ENCODE assay signal across 8 cellular contexts in genomic region chr4:36310793-36311192, GRCh38. TPM values are rescaled to one million over a fixed set of nuclear protein-coding genes. Genes with fewer than 3 reads are reported as not detected.
DNase-seq lines count a peak whose midpoint lies in the region; ATAC-seq, FAIRE-seq and TF ChIP-seq lines count a peak whose summit lies in the region.

No MANE protein-coding gene starts in this region.

- ATAC-seq in GM21515 (IDR thresholded peaks at IDR 0.05; ENCODE audit: unreplicated experiment), result peak; percentile 81
- peak; percentile 35 for ATAC-seq in esophagus mucosa

- POLR2A ChIA-PET in PC-9 (lab: Charles Lee; ENCODE audit: unreplicated experiment), result no interaction called here

- H3K27me3 ChIP-seq in PC-9 (ENCODE audit: insufficient read depth, low read depth), result no peaks in the 10 kb centered on the region

- CTCF ChIA-PET in PC-9 (lab: Charles Lee), result no interaction called here

- no peaks in the 10 kb centered on the region for H4K20me1 ChIP-seq in PC-9 (ENCODE audit: insufficient read depth)

- H3F3A ChIP-seq in PC-9 (ENCODE audit: insufficient read depth, low read depth), result no peaks in the 10 kb centered on the region

- DNase-seq in COLO668 (lab: John Stamatoyannopoulos, UW; ENCODE audit: unreplicated experiment) (peak; percentile 13), DMS53 treated with DMSO at 0.1 percent for 48 hours (lab: John Stamatoyannopoulos, UW; ENCODE audit: unreplicated experiment) (no peak), kidney (no peak), PC-9 (no peak)
- no peak for DNase-seq in stimulated activated CD4-positive, alpha-beta T cell treated with anti-CD3 and anti-CD28 coated beads, Interleukin-4, amount 100 ng/mL, for 1 hour

- no peaks in the 10 kb centered on the region for H3K79me2 ChIP-seq in PC-9 (ENCODE audit: low read depth)

- no peak overlapping the region for H2AFZ ChIP-seq in PC-9

- no peak overlapping the region for H3K4me3 ChIP-seq in kidney (ENCODE audit: low read length in 2 of 2)
- H3K4me3 ChIP-seq in PC-9, result no peak overlapping the region

- no peaks in the 10 kb centered on the region; the same call in 1 of the 2 replicates for H3K9me2 ChIP-seq in PC-9 (ENCODE audit: insufficient read depth)

- H3K4me1 ChIP-seq in kidney (ENCODE audit: control insufficient read depth in 1 of 2, insufficient read depth in 1 of 2, low read depth in 1 of 2, low read length in 2 of 2) (no peaks in the 10 kb centered on the region), PC-9 (replicated peaks; ENCODE audit: insufficient read depth) (no peaks in the 10 kb centered on the region)

- intact Hi-C loops in kidney (cut with DNase I) (no loop called here), PC-9 (cut with micrococcal nuclease; ENCODE audit: unreplicated experiment) (no loop called here)

- no TSS peak for BruUV-seq in PC-9 (replicated peaks; lab: Mats Ljungman, UMichigan)

- H3K4me2 ChIP-seq in PC-9, result no peak overlapping the region

- H3K27ac ChIP-seq in KOPT-K1 (ENCODE audit: low read depth, low read length, poor library complexity, severe bottlenecking) (peak overlapping the region; percentile 66), kidney (ENCODE audit: low read depth in 2 of 2, low read length in 2 of 2) (no peak overlapping the region), PC-9 (no peak overlapping the region)

- H3K9me3 ChIP-seq in KOPT-K1 (ENCODE audit: insufficient read depth, low read length, poor library complexity, severe bottlenecking) (no peaks in the 10 kb centered on the region), kidney (ENCODE audit: control insufficient read depth in 1 of 2, low read length in 2 of 2) (no peaks in the 10 kb centered on the region), PC-9 (ENCODE audit: insufficient read depth, low read depth) (no peaks in the 10 kb centered on the region)

- H3K9ac ChIP-seq in kidney (ENCODE audit: low read length in 2 of 2), result no peak overlapping the region

- H3K36me3 ChIP-seq in KOPT-K1 (ENCODE audit: insufficient read depth, low read length) (no peaks in the 10 kb centered on the region), kidney (ENCODE audit: control insufficient read depth in 1 of 2, insufficient read depth in 2 of 2, low read length in 2 of 2) (no peaks in the 10 kb centered on the region), PC-9 (ENCODE audit: low read depth) (no peaks in the 10 kb centered on the region)

- no peak for TF ChIP-seq CTCF in kidney (IDR thresholded peaks at IDR 0.05; ENCODE audit: borderline replicate concordance, extremely low read depth, insufficient read depth)
- TF ChIP-seq CTCF in PC-9 (conservative IDR thresholded peaks at IDR 0.05), result no peak

- no peak for FAIRE-seq in kidney (lab: Jason Lieb, UNC)

RNA-seq across cellular contexts. Expression of gene DTHD1, which starts 29.4 kb away (rescaled TPM):
- 0.08 TPM for total RNA-seq in esophagus mucosa
- total RNA-seq in kidney, result 1.4 TPM
- not detected for polyA plus RNA-seq in kidney (ENCODE audit: insufficient read depth, low read depth, low replicate concordance)
- total RNA-seq in PC-9 (2021), result not detected in 2 replicates
